In genomic region chr1:29736582-29737188, GRCh38 we compare ENCODE assay signal across 1 cellular context.
TF ChIP-seq lines count a peak whose summit lies in the region.

No MANE protein-coding gene starts in this region.

TF ChIP-seq in GM12878, 131 proteins besides CTCF, POLR2A, EP300 and RAD21 (continued from another document):
- TF ChIP-seq E4F1 (IDR thresholded peaks at IDR 0.05; ENCODE audit: borderline replicate concordance, partially characterized antibody) (no peak), MTA3 (IDR thresholded peaks at IDR 0.05; ENCODE audit: borderline replicate concordance, low read length) (no peak)
